In genomic region chr13:36495431-36495830, GRCh38 we compare ENCODE assay signal across 8 cellular contexts.
"Had no signal": no experiment of that assay in that cellular context is flagged by ENCODE, and none has a peak within 500 bp of the region (broad histone marks: within the 10 kb centered on the region; RNA-seq: fewer than 3 reads in every experiment).

No MANE protein-coding gene starts in this region.

- ATAC-seq: GM12878 had no signal

- H3K4me3 ChIP-seq: GM12878 had no signal

- DNase-seq: GDM1, GF-D8 had no signal

- FAIRE-seq: G401.6, GM12878, GM12891, GM12892, GM18507, GM19239 had no signal
